ENCODE assay signal across 2 cellular contexts in genomic region chr12:18259906-18260682, GRCh38.
A peak's percentile ranks its signal among the peaks of the same experiment; 100 is the strongest.
TF ChIP-seq lines count a peak whose summit lies in the region.

No MANE protein-coding gene starts in this region.

TF ChIP-seq in liver, 16 proteins besides CTCF, POLR2A, EP300 and RAD21:
- no peak for TF ChIP-seq REST (IDR thresholded peaks at IDR 0.05)
- TF ChIP-seq HNF4G (IDR thresholded peaks at IDR 0.05): peak; percentile 35
- no peak for TF ChIP-seq JUND (IDR thresholded peaks at IDR 0.05)
- peak; percentile 42 for TF ChIP-seq SP1 (IDR thresholded peaks at IDR 0.05)
- no peak for TF ChIP-seq FOXA2 (IDR thresholded peaks at IDR 0.05)
- no peak for TF ChIP-seq EGR1 (IDR thresholded peaks at IDR 0.05; ENCODE audit: low read depth in 2 of 2)
- peak; percentile 54 for TF ChIP-seq YY1 (IDR thresholded peaks at IDR 0.05)
- peak; percentile 48 to 65 for TF ChIP-seq RXRA (IDR thresholded peaks at IDR 0.05)
- peak; percentile 78 for TF ChIP-seq NR2F2 (IDR thresholded peaks at IDR 0.05)
- peak; percentile 53 for TF ChIP-seq ATF3 (IDR thresholded peaks at IDR 0.05)
- no peak for TF ChIP-seq ZBTB33 (IDR thresholded peaks at IDR 0.05)
- TF ChIP-seq FOXA1 (IDR thresholded peaks at IDR 0.05): no peak
- peak; percentile 72 to 86 for TF ChIP-seq HNF4A (conservative IDR thresholded peaks at IDR 0.05)
- TF ChIP-seq MAX (IDR thresholded peaks at IDR 0.05): no peak

TF ChIP-seq in HepG2, 621 proteins besides CTCF, POLR2A, EP300 and RAD21:
- TF ChIP-seq ZNF670 (CRISPR knock-in tag; IDR thresholded peaks at IDR 0.05; ENCODE audit: borderline replicate concordance): no peak
- TF ChIP-seq SRSF9 (IDR thresholded peaks at IDR 0.05; ENCODE audit: borderline replicate concordance, insufficient read depth, low read depth, low read length, poor library complexity, severe bottlenecking): no peak
- no peak for TF ChIP-seq NR2F2 (IDR thresholded peaks at IDR 0.05; ENCODE audit: borderline replicate concordance, low read depth)
- TF ChIP-seq TBL1XR1 (IDR thresholded peaks at IDR 0.05; ENCODE audit: borderline replicate concordance, low read length, partially characterized antibody): no peak
- no peak for TF ChIP-seq DR1 (CRISPR knock-in tag; IDR thresholded peaks at IDR 0.05)
TF ChIP-seq in HepG2: peak in this region for 0.
